Comparison of ENCODE assay signal across 9 cellular contexts in the genomic region with DNA sequence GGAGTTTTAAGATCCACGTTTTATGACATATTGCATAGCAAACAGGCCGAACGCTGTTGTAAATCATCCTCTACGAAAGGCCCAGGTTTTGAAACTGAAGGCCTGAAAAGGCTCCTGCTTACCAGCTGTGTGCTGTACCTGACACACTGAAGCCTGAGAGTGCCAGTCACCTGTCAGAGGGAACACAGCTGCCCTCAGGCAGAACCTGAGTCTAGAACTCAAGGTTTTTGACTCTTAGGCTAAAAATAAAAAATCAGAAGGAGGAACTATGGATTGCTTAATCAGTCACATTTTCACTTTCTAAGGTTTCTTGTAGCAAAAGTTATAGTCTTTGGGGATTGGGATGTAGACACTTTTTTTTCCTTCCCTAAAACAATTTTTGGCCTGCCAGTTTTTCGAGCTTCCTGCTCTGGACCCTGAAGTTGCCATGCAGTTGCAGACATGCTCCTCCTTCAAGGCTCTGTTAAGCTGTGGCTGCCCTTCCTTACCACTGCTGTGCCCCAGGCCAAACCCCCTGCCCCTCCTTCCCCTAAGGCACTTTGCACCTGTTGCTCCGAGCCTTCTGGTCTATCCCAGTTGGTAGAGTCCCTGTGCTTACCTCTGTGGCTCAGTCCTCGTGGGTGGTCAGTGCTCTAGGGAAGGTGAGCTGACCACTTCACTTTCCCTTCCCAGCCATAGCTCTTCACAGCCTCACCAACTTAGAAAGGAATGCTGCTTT. TPM values are rescaled to one million over a fixed set of nuclear protein-coding genes. Genes with fewer than 3 reads are reported as not detected.
DNase-seq lines count a peak whose midpoint lies in the region; ATAC-seq and TF ChIP-seq lines count a peak whose summit lies in the region.
"Had no signal": no experiment of that assay in that cellular context is flagged by ENCODE, and none has a peak within 500 bp of the region (broad histone marks: within the 10 kb centered on the region; RNA-seq: fewer than 3 reads in every experiment).

No MANE protein-coding gene starts in this region.

- H3K27ac ChIP-seq in mesenchymal stem cell (ENCODE audit: low read length, poor library complexity, severe bottlenecking) (no peak overlapping the region), upper lobe of right lung (no peak overlapping the region)
- H3K27ac ChIP-seq: C4-2B had no signal

- H3K27me3 Mint-ChIP-seq in activated CD8-positive, alpha-beta T cell treated with anti-CD3 and anti-CD28 coated beads for 36 hours, result no peaks in the 10 kb centered on the region

- no peak for TF ChIP-seq CTCF in activated CD8-positive, alpha-beta T cell treated with anti-CD3 and anti-CD28 coated beads for 36 hours (IDR thresholded peaks at IDR 0.05)
- no peak for TF ChIP-seq CTCF in upper lobe of right lung (IDR thresholded peaks at IDR 0.05)

- H3K18ac ChIP-seq in mesenchymal stem cell (ENCODE audit: low read depth in 1 of 2, low read length in 2 of 2), result no peak overlapping the region

- no peak overlapping the region for H2BK5ac ChIP-seq in mesenchymal stem cell (ENCODE audit: low read depth, low read length, poor library complexity, severe bottlenecking)

- no peak overlapping the region for H3K4me2 ChIP-seq in mesenchymal stem cell (ENCODE audit: low read length, poor library complexity, severe bottlenecking)

- no peak overlapping the region for H3K9ac ChIP-seq in mesenchymal stem cell (ENCODE audit: low read length)

- H2BK15ac ChIP-seq in mesenchymal stem cell (ENCODE audit: low read depth, poor library complexity, severe bottlenecking), result no peak overlapping the region

- POLR2A ChIA-PET in activated CD8-positive, alpha-beta T cell treated with anti-CD3 and anti-CD28 coated beads for 36 hours (lab: Charles Lee), result interaction anchor here (0.6 to 1.3 kb wide), 4 partner anchors 11 to 142 kb away, joined by 3 to 5 read pairs (median 4); no protein-coding TSS in a partner anchor

- H2AK5ac ChIP-seq in mesenchymal stem cell (ENCODE audit: low read length, severe bottlenecking), result peak overlapping the region; percentile 50

- H4K91ac ChIP-seq in mesenchymal stem cell (ENCODE audit: low read length), result no peak overlapping the region

- no peaks in the 10 kb centered on the region for H3K9me3 ChIP-seq in mesenchymal stem cell (ENCODE audit: control insufficient read depth, low read length)
- no peaks in the 10 kb centered on the region for H3K9me3 ChIP-seq in upper lobe of right lung

- no peak overlapping the region for H3K4me3 Mint-ChIP-seq in activated CD8-positive, alpha-beta T cell treated with anti-CD3 and anti-CD28 coated beads for 36 hours

- H2BK120ac ChIP-seq in mesenchymal stem cell (ENCODE audit: low read depth, low read length), result no peak overlapping the region

- no peaks in the 10 kb centered on the region for H3K36me3 Mint-ChIP-seq in activated naive CD4-positive, alpha-beta T cell treated with anti-CD3 and anti-CD28 coated beads, Interleukin-2, amount 50 U/mL, for 72 hours
- H3K36me3 Mint-ChIP-seq in activated CD8-positive, alpha-beta T cell treated with anti-CD3 and anti-CD28 coated beads for 36 hours (ENCODE audit: low read depth), result peaks cover 8% of the 10 kb centered on the region

- H3K4me3 ChIP-seq in mesenchymal stem cell (ENCODE audit: insufficient read depth in 1 of 2, low read depth in 1 of 2, low read length in 2 of 2) (no peak overlapping the region), upper lobe of right lung (no peak overlapping the region)

- H3K79me1 ChIP-seq in mesenchymal stem cell (replicated peaks; ENCODE audit: low read length, poor library complexity, severe bottlenecking), result peaks cover 25% of the 10 kb centered on the region

- no peak for ATAC-seq in activated naive CD4-positive, alpha-beta T cell treated with anti-CD3 and anti-CD28 coated beads, Interleukin-2, amount 50 U/mL, for 72 hours
- ATAC-seq in activated CD8-positive, alpha-beta T cell treated with anti-CD3 and anti-CD28 coated beads for 36 hours, result no peak
- ATAC-seq in upper lobe of right lung, result peak; percentile 41
- ATAC-seq in GM21576 (IDR thresholded peaks at IDR 0.05; ENCODE audit: unreplicated experiment), result no peak

- H2AFZ ChIP-seq in mesenchymal stem cell (ENCODE audit: low read depth, low read length), result no peak overlapping the region

- CTCF ChIA-PET in activated CD8-positive, alpha-beta T cell treated with anti-CD3 and anti-CD28 coated beads for 36 hours (lab: Charles Lee), result interaction anchor here (0.6 to 7.8 kb wide), 37 partner anchors 9 to 597 kb away, joined by 3 to 110 read pairs (median 7); a partner anchor contains a TSS

- H3K4me1 Mint-ChIP-seq in activated CD8-positive, alpha-beta T cell treated with anti-CD3 and anti-CD28 coated beads for 36 hours (ENCODE audit: low read depth), result peaks cover 24% of the 10 kb centered on the region

- no peaks in the 10 kb centered on the region for H3K27me3 ChIP-seq in mesenchymal stem cell (ENCODE audit: control insufficient read depth in 1 of 2, insufficient read depth in 1 of 2, low read length in 2 of 2)
- H3K27me3 ChIP-seq in upper lobe of right lung, result no peaks in the 10 kb centered on the region

- WGBS in mesenchymal stem cell, result 81% methylated on average over 6 of the region's 7 CpGs

- H3K9me3 Mint-ChIP-seq in activated naive CD4-positive, alpha-beta T cell treated with anti-CD3 and anti-CD28 coated beads, Interleukin-2, amount 50 U/mL, for 72 hours, result no peaks in the 10 kb centered on the region
- no peaks in the 10 kb centered on the region for H3K9me3 Mint-ChIP-seq in activated CD8-positive, alpha-beta T cell treated with anti-CD3 and anti-CD28 coated beads for 36 hours

- no peak overlapping the region for H3K4ac ChIP-seq in mesenchymal stem cell (ENCODE audit: low read depth in 1 of 2, low read length in 2 of 2)

- H2BK12ac ChIP-seq in mesenchymal stem cell (ENCODE audit: low read length in 2 of 2), result peak overlapping the region in 1 of 2 experiments; percentile 49

- no peak overlapping the region for H3K23ac ChIP-seq in mesenchymal stem cell (ENCODE audit: low read length in 2 of 2)

- H3K27ac Mint-ChIP-seq in activated naive CD4-positive, alpha-beta T cell treated with anti-CD3 and anti-CD28 coated beads, Interleukin-2, amount 50 U/mL, for 72 hours, result peak overlapping the region; percentile 49 to 91
- peak overlapping the region; percentile 0 for H3K27ac Mint-ChIP-seq in activated CD8-positive, alpha-beta T cell treated with anti-CD3 and anti-CD28 coated beads for 36 hours

- intact Hi-C loops in activated CD8-positive, alpha-beta T cell treated with anti-CD3 and anti-CD28 coated beads for 36 hours (cut with micrococcal nuclease), result loop anchor here (10.0 kb wide), 5 partner anchors 55 to 185 kb away; a partner anchor contains a TSS
- intact Hi-C loops in upper lobe of right lung (cut with DNase I), result no loop called here

- H4K8ac ChIP-seq in mesenchymal stem cell (ENCODE audit: low read length), result peak overlapping the region; percentile 10

- H3K4me1 ChIP-seq in mesenchymal stem cell (ENCODE audit: control insufficient read depth, insufficient read depth, low read depth, low read length) (peaks cover 12% of the 10 kb centered on the region), upper lobe of right lung (peaks cover 33% of the 10 kb centered on the region)

- peaks cover 7 to 19% of the 10 kb centered on the region in 2 experiments for H3K36me3 ChIP-seq in mesenchymal stem cell (ENCODE audit: control insufficient read depth in 1 of 2, insufficient read depth in 2 of 2, low read depth in 1 of 2, low read length in 2 of 2)
- H3K36me3 ChIP-seq in upper lobe of right lung, result peaks cover 20% of the 10 kb centered on the region

- no peak for DNase-seq in activated naive CD4-positive, alpha-beta T cell treated with anti-CD3 and anti-CD28 coated beads, Interleukin-2, amount 50 U/mL, for 72 hours (ENCODE audit: low spot score in 2 of 2)
- DNase-seq in activated naive CD4-positive, alpha-beta T cell treated with Interleukin-2 at 50 U/mL for 16 hours, result no peak
- no peak for DNase-seq in activated CD8-positive, alpha-beta T cell treated with anti-CD3 and anti-CD28 coated beads for 36 hours
- no peak for DNase-seq in mesenchymal stem cell
- DNase-seq in upper lobe of right lung, result no peak
- DNase-seq in OCI-M2 (lab: John Stamatoyannopoulos, UW; ENCODE audit: unreplicated experiment), result no peak
- no peak for DNase-seq in NCI-H526 (lab: John Stamatoyannopoulos, UW)

- H3K14ac ChIP-seq in mesenchymal stem cell (ENCODE audit: low read length in 2 of 2), result no peak overlapping the region

RNA-seq across cellular contexts. Expression of a gene that starts 56.6 kb away (rescaled TPM):
- 10 to 100 TPM; 25.7 to 27.9 TPM for total RNA-seq in activated naive CD4-positive, alpha-beta T cell treated with anti-CD3 and anti-CD28 coated beads, Interleukin-2, amount 50 U/mL, for 72 hours
- total RNA-seq in activated CD8-positive, alpha-beta T cell treated with anti-CD3 and anti-CD28 coated beads for 36 hours, result 10 to 100 TPM; 19.0 to 19.2 TPM
- polyA plus RNA-seq in mesenchymal stem cell (2013, experiment 1 of 2), result 5.6 TPM
- polyA plus RNA-seq in mesenchymal stem cell (2013, experiment 2 of 2), result 5.8 TPM
- total RNA-seq in upper lobe of right lung, result 13.3 TPM

RNA-seq across cellular contexts. Expression of a gene that starts 56.6 kb away (rescaled TPM):
- total RNA-seq in activated naive CD4-positive, alpha-beta T cell treated with anti-CD3 and anti-CD28 coated beads, Interleukin-2, amount 50 U/mL, for 72 hours, result 100 to 1,000 TPM in 1 of 2 donors, 10 to 100 TPM in 1; 78.5 to 104 TPM
- total RNA-seq in activated CD8-positive, alpha-beta T cell treated with anti-CD3 and anti-CD28 coated beads for 36 hours, result 10 to 100 TPM; 89.9 to 92.1 TPM
- 6.2 TPM for polyA plus RNA-seq in mesenchymal stem cell (2013, experiment 1 of 2)
- 6.4 TPM for polyA plus RNA-seq in mesenchymal stem cell (2013, experiment 2 of 2)
- 88.1 TPM for total RNA-seq in upper lobe of right lung
